In genomic region chr3:33115024-33115768, GRCh38 we compare ENCODE assay signal across 8 cellular contexts. TPM values are rescaled to one million over a fixed set of nuclear protein-coding genes. Genes with fewer than 3 reads are reported as not detected.
DNase-seq lines count a peak whose midpoint lies in the region; ATAC-seq and TF ChIP-seq lines count a peak whose summit lies in the region.

No MANE protein-coding gene starts in this region.

- H3K27me3 ChIP-seq in lower lobe of right lung (ENCODE audit: low read depth) (no peaks in the 10 kb centered on the region), BE2C (no peaks in the 10 kb centered on the region)

- H3K27me3 Mint-ChIP-seq in activated T-cell treated with anti-CD3 and anti-CD28 coated beads, Interleukin-2, amount 50 U/mL, for 4 hours (ENCODE audit: low read depth) = no peaks in the 10 kb centered on the region

- no peak for ATAC-seq in activated T-cell treated with anti-CD3 and anti-CD28 coated beads, Interleukin-2, amount 50 U/mL, for 4 hours
- ATAC-seq in lower lobe of right lung = peak; percentile 77

- TF ChIP-seq CTCF in lower lobe of right lung (IDR thresholded peaks at IDR 0.05) (no peak), BE2C (IDR thresholded peaks at IDR 0.05; ENCODE audit: low read depth, low read length) (no peak)

- peaks cover 32% of the 10 kb centered on the region for H3K4me1 ChIP-seq in lower lobe of right lung
- no peaks in the 10 kb centered on the region for H3K4me1 ChIP-seq in BE2C

- H3K4me3 Mint-ChIP-seq in activated T-cell treated with anti-CD3 and anti-CD28 coated beads, Interleukin-2, amount 50 U/mL, for 4 hours = peak overlapping the region; percentile 82

- no peaks in the 10 kb centered on the region for H3K9me3 Mint-ChIP-seq in activated T-cell treated with anti-CD3 and anti-CD28 coated beads, Interleukin-2, amount 50 U/mL, for 4 hours

- peak overlapping the region; percentile 85 for H3K4me3 ChIP-seq in lower lobe of right lung
- H3K4me3 ChIP-seq in BE2C (ENCODE audit: low read depth, low read length) = no peak overlapping the region

- peak overlapping the region; percentile 99 for H3K27ac ChIP-seq in lower lobe of right lung

- H3K4me1 Mint-ChIP-seq in activated T-cell treated with anti-CD3 and anti-CD28 coated beads, Interleukin-2, amount 50 U/mL, for 4 hours (ENCODE audit: low read depth) = peaks cover 40% of the 10 kb centered on the region

- no peaks in the 10 kb centered on the region for H3K36me3 Mint-ChIP-seq in activated T-cell treated with anti-CD3 and anti-CD28 coated beads, Interleukin-2, amount 50 U/mL, for 4 hours (ENCODE audit: insufficient read depth)

- intact Hi-C loops in lower lobe of right lung (cut with DNase I) = no loop called here

- no peaks in the 10 kb centered on the region for H3K9me3 ChIP-seq in lower lobe of right lung
- H3K9me3 ChIP-seq in BE2C = no peaks in the 10 kb centered on the region

- H3K36me3 ChIP-seq in lower lobe of right lung = peaks cover 15% of the 10 kb centered on the region
- no peaks in the 10 kb centered on the region for H3K36me3 ChIP-seq in BE2C

- no peak for DNase-seq in activated T-cell treated with anti-CD3 and anti-CD28 coated beads, Interleukin-2, amount 50 U/mL, for 4 hours
- DNase-seq in activated T-cell treated with anti-CD3 and anti-CD28 coated beads, Interleukin-2, amount 50 U/mL, for 48 hours = no peak
- peak; percentile 69 for DNase-seq in SIG-M5 (lab: John Stamatoyannopoulos, UW)
- peak; percentile 65 for DNase-seq in ecto neural progenitor cell (ENCODE audit: low spot score)
- DNase-seq in lower lobe of right lung = peak; percentile 77
- DNase-seq in superior temporal gyrus (ENCODE audit: extremely low spot score) = peak; percentile 82
- no peak for DNase-seq in germinal center (ENCODE audit: low spot score)
- DNase-seq in BE2C = no peak

RNA-seq across cellular contexts. Expression of gene CRTAP, which starts 1.4 kb away (rescaled TPM):
- total RNA-seq in activated T-cell treated with anti-CD3 and anti-CD28 coated beads, Interleukin-2, amount 50 U/mL, for 4 hours = 10 to 100 TPM; 16.3 to 21.9 (median 21.7) TPM
- total RNA-seq in lower lobe of right lung = 213 TPM
- polyA plus RNA-seq in BE2C (2012; ENCODE audit: insufficient read depth, insufficient read length, low read depth) = 13.7 TPM

RNA-seq across cellular contexts. Expression of gene GLB1, which starts 18.2 kb away (rescaled TPM):
- total RNA-seq in activated T-cell treated with anti-CD3 and anti-CD28 coated beads, Interleukin-2, amount 50 U/mL, for 4 hours = 10 to 100 TPM; 25.1 to 37.7 (median 34.2) TPM
- 89.7 TPM for total RNA-seq in lower lobe of right lung
- polyA plus RNA-seq in BE2C (2012; ENCODE audit: insufficient read depth, insufficient read length, low read depth) = 26.3 TPM

RNA-seq across cellular contexts. Expression of gene TMPPE, which starts 18.2 kb away (rescaled TPM):
- 10 to 100 TPM; 11.5 to 14.5 (median 11.6) TPM for total RNA-seq in activated T-cell treated with anti-CD3 and anti-CD28 coated beads, Interleukin-2, amount 50 U/mL, for 4 hours
- total RNA-seq in lower lobe of right lung = 20.0 TPM
- polyA plus RNA-seq in BE2C (2012; ENCODE audit: insufficient read depth, insufficient read length, low read depth) = 0.32 TPM

Comparison
In these comparisons a context has a peak if more than half of its experiments do, and no peak if none do; other contexts are left out.
1. ATAC-seq: peak in lower lobe of right lung (2 of 2); none in activated T-cell treated with anti-CD3 and anti-CD28 coated beads, Interleukin-2, amount 50 U/mL, for 4 hours (0 of 2).
2. DNase-seq: peak in SIG-M5 (single experiment), ecto neural progenitor cell (single experiment), lower lobe of right lung (single experiment) and superior temporal gyrus (single experiment); none in activated T-cell treated with anti-CD3 and anti-CD28 coated beads, Interleukin-2, amount 50 U/mL, for 4 hours (single experiment), activated T-cell treated with anti-CD3 and anti-CD28 coated beads, Interleukin-2, amount 50 U/mL, for 48 hours (0 of 2), germinal center (single experiment) and BE2C (single experiment).